5 cellular contexts compared by ENCODE assay signal in genomic region chr4:86644892-86645291, GRCh38.
"Had no signal": no experiment of that assay in that cellular context is flagged by ENCODE, and none has a peak within 500 bp of the region (broad histone marks: within the 10 kb centered on the region; RNA-seq: fewer than 3 reads in every experiment).

No MANE protein-coding gene starts in this region.

- H3K4me3 ChIP-seq: GM23338, K562 had no signal

- DNase-seq: H9, HCEC 1CT, IMR-90 had no signal

- ATAC-seq: GM23338, K562 had no signal

- H3K27ac Mint-ChIP-seq: GM23338 had no signal

- H3K4me3 Mint-ChIP-seq: GM23338, H9 had no signal
